Comparison of ENCODE assay signal across 20 cellular contexts in genomic region chr2:17630089-17630488, GRCh38.
"Had no signal": no experiment of that assay in that cellular context is flagged by ENCODE, and none has a peak within 500 bp of the region (broad histone marks: within the 10 kb centered on the region; RNA-seq: fewer than 3 reads in every experiment).

No MANE protein-coding gene starts in this region.

- DNase-seq: Kasumi-1, KBM-7, MM.1S, NCI-H1092 treated with DMSO at 0.1 percent for 48 hours, NCI-H1436, NCI-H187, NCI-H2029, NCI-H2081 treated with DMSO at 0.1 percent for 48 hours, NCI-H2171, NCI-H226, NCI-H510A, NCI-H524 treated with DMSO at 0.1 percent for 48 hours, NCI-H69, NCI-H774, Right ventricle myocardium superior, RPMI8226, SIG-M5 had no signal

- H3K27me3 ChIP-seq: SJSA1 had no signal

- H3K4me1 ChIP-seq: SJSA1 had no signal

- H3K36me3 ChIP-seq: SJSA1 had no signal

- H3K27ac ChIP-seq: HL-60, SJSA1, SK-N-MC had no signal

- H3K4me3 ChIP-seq: SJSA1, SK-N-MC had no signal
